ENCODE assay signal across 20 cellular contexts in the genomic region with DNA sequence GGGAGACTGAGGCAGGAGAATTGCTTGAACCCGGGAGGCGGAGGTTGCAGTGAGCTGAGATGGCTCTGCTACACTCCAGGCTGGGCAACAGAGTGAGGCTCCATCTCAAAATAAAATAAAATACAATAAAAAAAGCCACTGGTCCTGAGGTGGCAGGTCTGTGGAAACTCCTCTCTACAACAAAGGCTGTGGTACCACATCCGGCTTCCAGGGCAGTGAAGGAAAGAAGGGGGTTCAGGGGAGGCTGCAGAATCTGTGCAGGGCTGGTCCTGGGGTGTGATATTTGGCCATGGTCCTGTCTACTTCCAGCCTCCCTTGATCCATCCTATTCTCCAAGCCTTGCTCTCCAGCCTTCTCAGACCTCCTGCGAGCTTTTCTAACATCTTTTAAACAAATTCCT. TPM values are rescaled to one million over a fixed set of nuclear protein-coding genes. Genes with fewer than 3 reads are reported as not detected.
DNase-seq lines count a peak whose midpoint lies in the region; ATAC-seq and TF ChIP-seq lines count a peak whose summit lies in the region.
"Had no signal": no experiment of that assay in that cellular context is flagged by ENCODE, and none has a peak within 500 bp of the region (broad histone marks: within the 10 kb centered on the region; RNA-seq: fewer than 3 reads in every experiment).

No MANE protein-coding gene starts in this region.

- H3K27ac Mint-ChIP-seq in T-cell, result peak overlapping the region; percentile 87 to 99
- peak overlapping the region in 8 of 9 donors; percentile 29 to 93 (median 83) for H3K27ac Mint-ChIP-seq in naive thymus-derived CD4-positive, alpha-beta T cell
- H3K27ac Mint-ChIP-seq: mesothelial cell of epicardium had no signal

- peaks cover 78 to 79% of the 10 kb centered on the region in 2 donors for H3K4me1 ChIP-seq in naive thymus-derived CD4-positive, alpha-beta T cell (ENCODE audit: control insufficient read depth in 2 of 2, insufficient read depth in 2 of 2, low read length in 2 of 2)
- H3K4me1 ChIP-seq in adrenal gland (replicated peaks in 1 of 2), result no peaks in the 10 kb centered on the region
- H3K4me1 ChIP-seq: HAP-1 had no signal

- H3K27me3 Mint-ChIP-seq in T-cell, result no peaks in the 10 kb centered on the region
- no peaks in the 10 kb centered on the region for H3K27me3 Mint-ChIP-seq in naive thymus-derived CD4-positive, alpha-beta T cell

- peak; percentile 33 for DNase-seq in NK-92 treated with Interleukin-12 subunit alpha and Interleukin-12 subunit beta, amount 100 ng/mL, for 24 hours (lab: John Stamatoyannopoulos, UW)
- DNase-seq in NK-92 (lab: John Stamatoyannopoulos, UW; ENCODE audit: unreplicated experiment), result no peak
- DNase-seq in T-cell, result peak in 29 of 34 experiments; percentile 11 to 59 (median 35)
- peak; percentile 45 for DNase-seq in activated effector memory CD4-positive, alpha-beta T cell treated with Interleukin-2 at 50 U/mL for 16 hours
- DNase-seq in naive thymus-derived CD4-positive, alpha-beta T cell, result peak in 7 of 9 donors; percentile 35 to 64 (median 56)
- DNase-seq in ACHN, result no peak
- DNase-seq in adrenal gland, result no peak
- DNase-seq: amygdala, head of caudate nucleus, NCI-H2081 treated with DMSO at 0.1 percent for 48 hours, NCI-H526 treated with DMSO at 0.1 percent for 48 hours, occipital lobe had no signal

- ATAC-seq in T-cell (replicated peaks in 1 of 4) (peak; percentile 64 to 74 (median 70)), HG02610 (IDR thresholded peaks at IDR 0.05; ENCODE audit: unreplicated experiment) (no peak)
- ATAC-seq in naive thymus-derived CD4-positive, alpha-beta T cell, result peak; percentile 58
- ATAC-seq: esophagus mucosa had no signal

- CTCF ChIA-PET in T-cell (lab: Charles Lee), result interaction anchor here (1.1 to 2.5 kb wide), 3 partner anchors 9 to 89 kb away, joined by 3 to 10 read pairs (median 5); no protein-coding TSS in a partner anchor
- CTCF ChIA-PET in naive thymus-derived CD4-positive, alpha-beta T cell (lab: Charles Lee), result interaction anchor here (0.6 to 2.5 kb wide), 10 partner anchors 9 to 1543 kb away, joined by 3 to 21 read pairs (median 4); no protein-coding TSS in a partner anchor

- WGBS in adrenal gland, 4 donors, result 68 to 87% (median 84%) methylated on average over 4 of the region's 4 CpGs

- H3K36me3 ChIP-seq in naive thymus-derived CD4-positive, alpha-beta T cell (ENCODE audit: control insufficient read depth in 2 of 3, insufficient read depth in 3 of 3, low read length in 3 of 3), result no peaks in the 10 kb centered on the region
- no peaks in the 10 kb centered on the region for H3K36me3 ChIP-seq in adrenal gland (replicated peaks in 1 of 2)
- H3K36me3 ChIP-seq: HAP-1 had no signal

- no peak for TF ChIP-seq POLR2A in adrenal gland (IDR thresholded peaks at IDR 0.05)

- H3K4me1 Mint-ChIP-seq in T-cell, result peaks cover 86 to 92% (median 89%) of the 10 kb centered on the region in 3 donors
- H3K4me1 Mint-ChIP-seq in naive thymus-derived CD4-positive, alpha-beta T cell, result peaks cover 75 to 91% (median 83%) of the 10 kb centered on the region in 7 donors
- H3K4me1 Mint-ChIP-seq: mesothelial cell of epicardium had no signal

- no peaks in the 10 kb centered on the region for H3K9me3 ChIP-seq in naive thymus-derived CD4-positive, alpha-beta T cell (ENCODE audit: control insufficient read depth in 2 of 3, low read length in 3 of 3)
- no peaks in the 10 kb centered on the region for H3K9me3 ChIP-seq in adrenal gland (replicated peaks in 1 of 3)
- H3K9me3 ChIP-seq: HAP-1 had no signal

- no peaks in the 10 kb centered on the region for H3K36me3 Mint-ChIP-seq in T-cell
- peaks cover 0 to 17% (median 0%) of the 10 kb centered on the region in 5 donors for H3K36me3 Mint-ChIP-seq in naive thymus-derived CD4-positive, alpha-beta T cell
- H3K36me3 Mint-ChIP-seq: CD14-positive monocyte, mesothelial cell of epicardium had no signal

- intact Hi-C loops in naive thymus-derived CD4-positive, alpha-beta T cell (cut with micrococcal nuclease), result no loop called here
- intact Hi-C loops in adrenal gland (cut with DNase I), result no loop called here

- no peaks in the 10 kb centered on the region for H3K9me3 Mint-ChIP-seq in T-cell
- peaks cover 0 to 11% (median 1%) of the 10 kb centered on the region in 11 donors for H3K9me3 Mint-ChIP-seq in naive thymus-derived CD4-positive, alpha-beta T cell

- in situ Hi-C loops in ACHN (cut with HindIII; ENCODE audit: low pct_ligation_motif_present, low pct_unique_long_range_greater_than_20kb, low sequenced_read_pairs), result no loop called here

- peak overlapping the region; percentile 10 to 74 (median 39) for H3K4me3 Mint-ChIP-seq in T-cell
- peak overlapping the region; percentile 14 to 80 (median 64) for H3K4me3 Mint-ChIP-seq in naive thymus-derived CD4-positive, alpha-beta T cell
- H3K4me3 Mint-ChIP-seq: mesothelial cell of epicardium had no signal

- no peaks in the 10 kb centered on the region for H3K27me3 ChIP-seq in naive thymus-derived CD4-positive, alpha-beta T cell (ENCODE audit: control insufficient read depth in 2 of 2, insufficient read depth in 2 of 2, low read length in 2 of 2)
- peaks cover 8% of the 10 kb centered on the region for H3K27me3 ChIP-seq in adrenal gland

- no peak for TF ChIP-seq CTCF in adrenal gland (IDR thresholded peaks at IDR 0.05)

- no peak overlapping the region for H3K4me3 ChIP-seq in naive thymus-derived CD4-positive, alpha-beta T cell (ENCODE audit: low read length)
- H3K4me3 ChIP-seq in adrenal gland, result no peak overlapping the region
- H3K4me3 ChIP-seq: HAP-1 had no signal

- POLR2A ChIA-PET in T-cell (lab: Charles Lee), result interaction anchor here in 1 of 2 donors (0.5 to 0.9 kb wide), 2 partner anchors 9 to 10 kb away, joined by 4 read pairs; no protein-coding TSS in a partner anchor
- POLR2A ChIA-PET in naive thymus-derived CD4-positive, alpha-beta T cell (lab: Charles Lee), result interaction anchor here (0.5 to 4.2 kb wide), 7 partner anchors 10 to 89 kb away, joined by 3 to 25 read pairs (median 3); a partner anchor contains a TSS

- no peak overlapping the region for H3K27ac ChIP-seq in naive thymus-derived CD4-positive, alpha-beta T cell (ENCODE audit: low read depth, low read length)
- H3K27ac ChIP-seq in adrenal gland, result no peak overlapping the region
- H3K27ac ChIP-seq: 22Rv1 had no signal

RNA-seq across cellular contexts. Expression of a gene that starts 0.7 kb away (rescaled TPM):
- total RNA-seq in T-cell, result 10 to 100 TPM in 2 of 5 donors, 1 to 10 TPM in 2, under 1 TPM in 1; 0.32 to 23.1 (median 5.3) TPM
- total RNA-seq in naive thymus-derived CD4-positive, alpha-beta T cell, result 1 to 10 TPM in 1 of 5 experiments, under 1 TPM in 2, not detected in 2; 0.22 to 6.3 (median 0.51) TPM
- not detected for polyA plus RNA-seq in naive thymus-derived CD4-positive, alpha-beta T cell
- under 1 TPM in 1 of 8 donors, not detected in 7; 0.25 TPM for total RNA-seq in adrenal gland
- polyA plus RNA-seq in adrenal gland, result under 1 TPM in 2 of 3 donors, not detected in 1; 0.20 to 0.24 TPM
- total RNA-seq: Daoy, esophagus mucosa, mesothelial cell of epicardium, occipital lobe had no signal
- polyA plus RNA-seq: CD14-positive monocyte, keratinocyte had no signal

RNA-seq across cellular contexts. Expression of a gene that starts 19.4 kb away (rescaled TPM):
- total RNA-seq in T-cell (1 to 10 TPM; 3.0 to 7.3 (median 5.1) TPM), adrenal gland (not detected)
- 1 to 10 TPM in 3 of 5 experiments, under 1 TPM in 1, not detected in 1; 0.59 to 1.5 (median 1.2) TPM for total RNA-seq in naive thymus-derived CD4-positive, alpha-beta T cell
- polyA plus RNA-seq in naive thymus-derived CD4-positive, alpha-beta T cell, result 1 to 10 TPM in 1 of 2 donors, not detected in 1; 1.1 TPM
- polyA plus RNA-seq in adrenal gland, result under 1 TPM in 2 of 3 donors, not detected in 1; 0.20 to 0.48 TPM
- polyA plus RNA-seq: CD14-positive monocyte had no signal

RNA-seq across cellular contexts. Expression of a gene that starts 37.3 kb away (rescaled TPM):
- 1 to 10 TPM in 2 of 5 donors, under 1 TPM in 1, not detected in 2; 0.95 to 1.3 (median 1.1) TPM for total RNA-seq in T-cell
- not detected for total RNA-seq in naive thymus-derived CD4-positive, alpha-beta T cell
- polyA plus RNA-seq in naive thymus-derived CD4-positive, alpha-beta T cell, result not detected
- total RNA-seq in adrenal gland, result 1 to 10 TPM in 1 of 8 donors, under 1 TPM in 2, not detected in 5; 0.23 to 1.2 (median 0.72) TPM
- polyA plus RNA-seq in adrenal gland, result not detected
- total RNA-seq: Daoy, esophagus mucosa, occipital lobe had no signal
- polyA plus RNA-seq: CD14-positive monocyte, keratinocyte had no signal

RNA-seq across cellular contexts. Expression of a gene that starts 55.5 kb away (rescaled TPM):
- 1,000 to 10,000 TPM in 4 of 5 donors, 100 to 1,000 TPM in 1; 994 to 1,121 (median 1,054) TPM for total RNA-seq in T-cell
- total RNA-seq in naive thymus-derived CD4-positive, alpha-beta T cell, result 1,000 to 10,000 TPM in 3 of 5 experiments, 100 to 1,000 TPM in 2; 719 to 1,390 (median 1,130) TPM
- polyA plus RNA-seq in naive thymus-derived CD4-positive, alpha-beta T cell, result 1,000 to 10,000 TPM; 7,628 to 8,133 TPM
- 1 to 10 TPM in 6 of 8 donors, not detected in 2; 3.8 to 8.9 (median 4.8) TPM for total RNA-seq in adrenal gland
- 100 to 1,000 TPM in 1 of 3 donors, 10 to 100 TPM in 2; 13.6 to 239 (median 14.1) TPM for polyA plus RNA-seq in adrenal gland
- total RNA-seq: Daoy had no signal

RNA-seq across cellular contexts. Expression of a gene that starts 58.8 kb away (rescaled TPM):
- 10 to 100 TPM; 34.9 to 48.2 (median 42.9) TPM for total RNA-seq in T-cell
- 10 to 100 TPM; 28.1 to 58.9 (median 37.7) TPM for total RNA-seq in naive thymus-derived CD4-positive, alpha-beta T cell
- 10 to 100 TPM; 20.7 to 23.8 TPM for polyA plus RNA-seq in naive thymus-derived CD4-positive, alpha-beta T cell
- 10 to 100 TPM; 33.2 to 64.9 (median 43.7) TPM for total RNA-seq in adrenal gland
- 10 to 100 TPM; 24.0 to 77.2 (median 31.5) TPM for polyA plus RNA-seq in adrenal gland

Comparison
In these comparisons a context has a peak if more than half of its experiments do, and no peak if none do; other contexts are left out.
1. DNase-seq: peak in NK-92 treated with Interleukin-12 subunit alpha and Interleukin-12 subunit beta, amount 100 ng/mL, for 24 hours (single experiment), T-cell (29 of 34), activated effector memory CD4-positive, alpha-beta T cell treated with Interleukin-2 at 50 U/mL for 16 hours (single experiment) and naive thymus-derived CD4-positive, alpha-beta T cell (7 of 9); none in NK-92 (single experiment), ACHN (single experiment) and adrenal gland (0 of 7).